Comparison of ENCODE assay signal across 13 cellular contexts in the genomic region with DNA sequence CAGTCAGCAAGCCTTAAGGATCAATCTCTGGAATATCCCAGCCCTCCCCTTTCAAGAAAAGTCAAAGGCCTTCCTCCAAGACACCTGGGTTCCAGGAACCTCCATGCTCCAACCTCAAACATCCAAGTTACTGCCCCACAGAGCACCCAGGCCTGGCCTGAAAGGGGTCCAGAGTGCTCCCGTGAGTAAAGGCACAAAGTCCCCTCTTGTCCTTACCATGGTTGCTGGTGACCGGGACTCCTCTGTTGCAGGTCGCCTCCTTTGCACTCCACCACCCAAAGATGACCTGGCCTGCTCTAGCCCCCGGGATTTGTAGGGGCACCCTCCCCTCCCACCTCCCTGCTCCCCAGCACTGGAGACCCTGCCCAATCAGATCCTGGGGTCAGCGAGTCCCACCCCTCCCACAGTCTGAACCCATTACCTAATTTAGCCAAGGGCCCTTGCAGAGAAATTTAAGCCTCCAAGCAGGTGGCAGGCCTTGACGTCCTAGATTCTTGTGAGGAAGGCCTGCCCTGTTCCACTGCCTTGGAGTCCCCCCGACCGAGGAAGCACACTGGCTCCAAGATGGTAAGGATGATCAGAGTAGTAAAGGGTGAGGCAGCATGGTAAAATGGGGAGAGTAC. TPM values are rescaled to one million over a fixed set of nuclear protein-coding genes. Genes with fewer than 3 reads are reported as not detected.
DNase-seq lines count a peak whose midpoint lies in the region; ATAC-seq and TF ChIP-seq lines count a peak whose summit lies in the region.
"Had no signal": no experiment of that assay in that cellular context is flagged by ENCODE, and none has a peak within 500 bp of the region (broad histone marks: within the 10 kb centered on the region; RNA-seq: fewer than 3 reads in every experiment).

TNNC2 (minus strand) TSS at position 283 of the 623 bp plus-strand sequence; CDS start at position 219, 64 bp downstream.

- H3K4me3 ChIP-seq in HEK293 (ENCODE audit: low read depth, low read length) (no peak within 1 kb of the TSS), ascending aorta (no peak within 1 kb of the TSS), lower lobe of right lung (no peak within 1 kb of the TSS), smooth muscle cell (no peak within 1 kb of the TSS), H7 (ENCODE audit: insufficient read depth, low read depth, low read length) (no peak within 1 kb of the TSS)
- H3K4me3 ChIP-seq: prostate gland had no signal

- H3K36me3 ChIP-seq in HEK293 (ENCODE audit: control insufficient read depth in 2 of 2, insufficient read depth in 1 of 2, low read length in 2 of 2) (no peaks in the 10 kb centered on the region), ascending aorta (no peaks in the 10 kb centered on the region), lower lobe of right lung (no peaks in the 10 kb centered on the region), smooth muscle cell (ENCODE audit: low read depth) (no peaks in the 10 kb centered on the region), H7 (replicated peaks; ENCODE audit: control insufficient read depth, insufficient read depth, low read length) (no peaks in the 10 kb centered on the region)
- H3K36me3 ChIP-seq: prostate gland had no signal

- no peak for TF ChIP-seq CTCF in HEK293 (tag by site-specific recombination; IDR thresholded peaks at IDR 0.05)
- TF ChIP-seq CTCF in ascending aorta (IDR thresholded peaks at IDR 0.05): no peak
- no peak for TF ChIP-seq CTCF in lower lobe of right lung (IDR thresholded peaks at IDR 0.05)
- no peak for TF ChIP-seq CTCF in smooth muscle cell (IDR thresholded peaks at IDR 0.05; ENCODE audit: borderline replicate concordance, insufficient read depth, poor library complexity, severe bottlenecking)

- no peaks in the 10 kb centered on the region for H4K20me1 ChIP-seq in smooth muscle cell (ENCODE audit: low read depth)

- ATAC-seq in lower lobe of right lung: no peak
- ATAC-seq: stimulated activated effector memory CD8-positive, alpha-beta T cell treated with anti-CD3 and anti-CD28 coated beads, Interleukin-12 subunit alpha, Interleukin-12 subunit beta, amount 100 ng/mL, for 72 hours had no signal

- H3K79me2 ChIP-seq in smooth muscle cell (ENCODE audit: low read depth): no peaks in the 10 kb centered on the region

- H3K9me3 ChIP-seq in HEK293 (ENCODE audit: control insufficient read depth, insufficient read depth, low read depth, low read length): no peaks in the 10 kb centered on the region
- H3K9me3 ChIP-seq in ascending aorta: no peaks in the 10 kb centered on the region
- H3K9me3 ChIP-seq in lower lobe of right lung: no peaks in the 10 kb centered on the region
- no peaks in the 10 kb centered on the region for H3K9me3 ChIP-seq in smooth muscle cell (replicated peaks; ENCODE audit: low read depth)
- H3K9me3 ChIP-seq: prostate gland had no signal

- 92% methylated on average over 8 of the region's 8 CpGs for WGBS in smooth muscle cell (ENCODE audit: low lambda C conversion rate)

- H3F3A ChIP-seq in smooth muscle cell (ENCODE audit: low read depth): no peaks in the 10 kb centered on the region

- H3K27ac ChIP-seq in HEK293 (ENCODE audit: extremely low read depth, low read depth, low read length) (0 out of 2 replicates have a peak within 1 kb of the TSS, but pooled peaks have one; percentile 31), ascending aorta (peak within 1 kb of the TSS; percentile 84 to 92), lower lobe of right lung (peak within 1 kb of the TSS; percentile 24), smooth muscle cell (ENCODE audit: low read depth) (peak within 1 kb of the TSS; percentile 26)

- CTCF ChIA-PET in HEK293 (lab: Yijun Ruan, JAX): interaction anchor here (1.1 kb wide), 1 partner anchor 28 kb away, joined by 3 read pairs; no protein-coding TSS in a partner anchor

- peak within 1 kb of the TSS; percentile 45 for H3K4me2 ChIP-seq in smooth muscle cell

- peak within 1 kb of the TSS; percentile 3 for H2AFZ ChIP-seq in smooth muscle cell (ENCODE audit: low read depth)

- H3K27me3 ChIP-seq in ascending aorta: no peaks in the 10 kb centered on the region
- H3K27me3 ChIP-seq in lower lobe of right lung (ENCODE audit: low read depth): peaks cover 30% of the 10 kb centered on the region
- H3K27me3 ChIP-seq in smooth muscle cell (ENCODE audit: low read depth): peaks cover 6% of the 10 kb centered on the region
- H3K27me3 ChIP-seq in H7 (ENCODE audit: control insufficient read depth, insufficient read depth, low read length): peaks cover 15% of the 10 kb centered on the region

- DNase-seq in ascending aorta (ENCODE audit: low spot score in 2 of 2) (no peak), lower lobe of right lung (no peak), smooth muscle cell (lab: John Stamatoyannopoulos, UW; ENCODE audit: unreplicated experiment) (no peak), H7 (no peak), HPDE6-E6E7 (ENCODE audit: extremely low spot score) (no peak), SIG-M5 treated with dmso at 0.1 percent for 504 hours (lab: John Stamatoyannopoulos, UW; ENCODE audit: unreplicated experiment) (no peak), AML-193 (lab: John Stamatoyannopoulos, UW) (no peak)
- DNase-seq: activated T-cell treated with anti-CD3 and anti-CD28 coated beads, Interleukin-2, amount 50 U/mL, for 48 hours; SHP77 treated with DMSO at 0.1 percent for 48 hours had no signal

- intact Hi-C loops in ascending aorta (cut with DNase I) (no loop called here), lower lobe of right lung (cut with DNase I) (no loop called here)

- H3K9ac ChIP-seq in smooth muscle cell (ENCODE audit: low read depth): no peak within 1 kb of the TSS

- POLR2A ChIA-PET in HEK293 (lab: Yijun Ruan, JAX): interaction anchor here (1.7 kb wide), 1 partner anchor 10 kb away, joined by 5 read pairs; no protein-coding TSS in a partner anchor

- H3K4me1 ChIP-seq in HEK293 (ENCODE audit: control insufficient read depth, insufficient read depth, low read length): no peaks in the 10 kb centered on the region
- H3K4me1 ChIP-seq in ascending aorta: peaks cover 15 to 45% of the 10 kb centered on the region in 2 donors
- peaks cover 30% of the 10 kb centered on the region for H3K4me1 ChIP-seq in lower lobe of right lung
- H3K4me1 ChIP-seq in smooth muscle cell (ENCODE audit: low read depth): peaks cover 14% of the 10 kb centered on the region
- H3K4me1 ChIP-seq: prostate gland had no signal

TF ChIP-seq in HEK293, 187 proteins besides CTCF, POLR2A, EP300 and RAD21:
- TF ChIP-seq ZNF776 (tag by site-specific recombination; IDR thresholded peaks at IDR 0.05; ENCODE audit: borderline replicate concordance) (no peak), ZNF146 (tag by site-specific recombination; IDR thresholded peaks at IDR 0.05) (no peak), ZNF629 (tag by site-specific recombination; IDR thresholded peaks at IDR 0.05) (no peak), ZFP41 (tag by site-specific recombination; IDR thresholded peaks at IDR 0.05; ENCODE audit: borderline replicate concordance) (no peak), ZBTB1 (tag by site-specific recombination; IDR thresholded peaks at IDR 0.05) (no peak), ZNF701 (tag by site-specific recombination; IDR thresholded peaks at IDR 0.05) (no peak)
- TF ChIP-seq, protein P1, sequence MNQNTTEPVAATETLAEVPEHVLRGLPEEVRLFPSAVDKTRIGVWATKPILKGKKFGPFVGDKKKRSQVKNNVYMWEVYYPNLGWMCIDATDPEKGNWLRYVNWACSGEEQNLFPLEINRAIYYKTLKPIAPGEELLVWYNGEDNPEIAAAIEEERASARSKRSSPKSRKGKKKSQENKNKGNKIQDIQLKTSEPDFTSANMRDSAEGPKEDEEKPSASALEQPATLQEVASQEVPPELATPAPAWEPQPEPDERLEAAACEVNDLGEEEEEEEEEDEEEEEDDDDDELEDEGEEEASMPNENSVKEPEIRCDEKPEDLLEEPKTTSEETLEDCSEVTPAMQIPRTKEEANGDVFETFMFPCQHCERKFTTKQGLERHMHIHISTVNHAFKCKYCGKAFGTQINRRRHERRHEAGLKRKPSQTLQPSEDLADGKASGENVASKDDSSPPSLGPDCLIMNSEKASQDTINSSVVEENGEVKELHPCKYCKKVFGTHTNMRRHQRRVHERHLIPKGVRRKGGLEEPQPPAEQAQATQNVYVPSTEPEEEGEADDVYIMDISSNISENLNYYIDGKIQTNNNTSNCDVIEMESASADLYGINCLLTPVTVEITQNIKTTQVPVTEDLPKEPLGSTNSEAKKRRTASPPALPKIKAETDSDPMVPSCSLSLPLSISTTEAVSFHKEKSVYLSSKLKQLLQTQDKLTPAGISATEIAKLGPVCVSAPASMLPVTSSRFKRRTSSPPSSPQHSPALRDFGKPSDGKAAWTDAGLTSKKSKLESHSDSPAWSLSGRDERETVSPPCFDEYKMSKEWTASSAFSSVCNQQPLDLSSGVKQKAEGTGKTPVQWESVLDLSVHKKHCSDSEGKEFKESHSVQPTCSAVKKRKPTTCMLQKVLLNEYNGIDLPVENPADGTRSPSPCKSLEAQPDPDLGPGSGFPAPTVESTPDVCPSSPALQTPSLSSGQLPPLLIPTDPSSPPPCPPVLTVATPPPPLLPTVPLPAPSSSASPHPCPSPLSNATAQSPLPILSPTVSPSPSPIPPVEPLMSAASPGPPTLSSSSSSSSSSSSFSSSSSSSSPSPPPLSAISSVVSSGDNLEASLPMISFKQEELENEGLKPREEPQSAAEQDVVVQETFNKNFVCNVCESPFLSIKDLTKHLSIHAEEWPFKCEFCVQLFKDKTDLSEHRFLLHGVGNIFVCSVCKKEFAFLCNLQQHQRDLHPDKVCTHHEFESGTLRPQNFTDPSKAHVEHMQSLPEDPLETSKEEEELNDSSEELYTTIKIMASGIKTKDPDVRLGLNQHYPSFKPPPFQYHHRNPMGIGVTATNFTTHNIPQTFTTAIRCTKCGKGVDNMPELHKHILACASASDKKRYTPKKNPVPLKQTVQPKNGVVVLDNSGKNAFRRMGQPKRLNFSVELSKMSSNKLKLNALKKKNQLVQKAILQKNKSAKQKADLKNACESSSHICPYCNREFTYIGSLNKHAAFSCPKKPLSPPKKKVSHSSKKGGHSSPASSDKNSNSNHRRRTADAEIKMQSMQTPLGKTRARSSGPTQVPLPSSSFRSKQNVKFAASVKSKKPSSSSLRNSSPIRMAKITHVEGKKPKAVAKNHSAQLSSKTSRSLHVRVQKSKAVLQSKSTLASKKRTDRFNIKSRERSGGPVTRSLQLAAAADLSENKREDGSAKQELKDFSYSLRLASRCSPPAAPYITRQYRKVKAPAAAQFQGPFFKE (tag by site-specific recombination; IDR thresholded peaks at IDR 0.05; ENCODE audit: borderline replicate concordance): no peak

RNA-seq across cellular contexts. Expression of gene TNNC2, which starts in this region (rescaled TPM):
- total RNA-seq in ascending aorta (not detected), lower lobe of right lung (not detected), smooth muscle cell (1.7 TPM in 1 of 2 replicates, not detected in the other)
- 0.78 and 1.2 TPM in 2 replicates for polyA plus RNA-seq in smooth muscle cell
- total RNA-seq in H7 (2014; rRNA removed; shearing (Covaris generic)): 0.42 and 0.70 TPM in 2 replicates
- total RNA-seq: lung microvascular endothelial cell had no signal

Comparison
In these comparisons a context has a peak if more than half of its experiments do, and no peak if none do; other contexts are left out.
1. H3K27ac ChIP-seq: peak in every context shown above with its lines; median percentile 88 in ascending aorta; 31 in HEK293; 26 in smooth muscle cell; 24 in lower lobe of right lung.